ENCODE assay signal across 33 cellular contexts in the genomic region with DNA sequence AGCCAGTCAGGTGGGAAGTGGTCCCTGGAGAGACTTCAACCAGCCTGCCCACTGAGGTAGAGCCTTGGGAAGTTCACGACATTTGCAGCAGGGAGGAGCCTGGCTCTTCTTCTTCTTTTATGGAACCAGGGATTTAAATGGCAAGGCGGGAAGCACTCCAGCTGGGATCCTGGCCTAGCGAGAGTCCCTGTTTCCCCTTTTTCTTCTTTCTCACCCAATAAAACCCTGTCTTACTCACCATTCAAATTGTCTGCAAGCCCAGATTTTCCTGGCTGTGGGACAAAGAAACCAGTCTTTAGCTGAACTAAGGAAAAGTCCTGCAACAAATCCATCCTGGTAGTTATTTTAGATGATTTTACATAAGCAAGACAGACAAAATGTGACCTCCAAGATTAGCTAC.
DNase-seq lines count a peak whose midpoint lies in the region; ATAC-seq and TF ChIP-seq lines count a peak whose summit lies in the region.
"Had no signal": no experiment of that assay in that cellular context is flagged by ENCODE, and none has a peak within 500 bp of the region (broad histone marks: within the 10 kb centered on the region; RNA-seq: fewer than 3 reads in every experiment).

No MANE protein-coding gene starts in this region.

- no peaks in the 10 kb centered on the region for H3K27me3 Mint-ChIP-seq in nephron (ENCODE audit: low read depth)
- H3K27me3 Mint-ChIP-seq: activated CD4-positive, alpha-beta T cell treated with anti-CD3 and anti-CD28 coated beads, Interleukin-2, amount 10 ng/mL, durations not matched to agents 24 days and 14 days; activated naive CD4-positive, alpha-beta T cell treated with anti-CD3 and anti-CD28 coated beads, Interleukin-2, amount 10 ng/mL, durations not matched to agents 7 days and 5 days; central memory CD8-positive, alpha-beta T cell had no signal

- H3K36me3 Mint-ChIP-seq in nephron (ENCODE audit: low read depth), result no peaks in the 10 kb centered on the region
- H3K36me3 Mint-ChIP-seq: activated naive CD4-positive, alpha-beta T cell treated with anti-CD3 and anti-CD28 coated beads, Interleukin-2, amount 10 ng/mL, durations not matched to agents 7 days and 5 days; mesothelial cell of epicardium had no signal

- no peaks in the 10 kb centered on the region for H3K36me3 ChIP-seq in heart left ventricle
- H3K36me3 ChIP-seq in uterus, result no peaks in the 10 kb centered on the region
- H3K36me3 ChIP-seq: BE2C, gastroesophageal sphincter, spleen, tibial nerve had no signal

- H3K27me3 ChIP-seq in heart left ventricle (no peaks in the 10 kb centered on the region), uterus (no peaks in the 10 kb centered on the region)
- H3K27me3 ChIP-seq: BE2C, gastroesophageal sphincter, spleen, tibial nerve had no signal

- ATAC-seq in Right ventricle myocardium superior (ENCODE audit: poor library complexity) (no peak), heart left ventricle (peak in 2 of 4 donors; percentile 10 to 34), GM21737 (IDR thresholded peaks at IDR 0.05; ENCODE audit: unreplicated experiment) (no peak), HG02759 (IDR thresholded peaks at IDR 0.05; ENCODE audit: unreplicated experiment) (no peak)
- ATAC-seq: activated T-cell treated with anti-CD3 and anti-CD28 coated beads, Interleukin-2, amount 50 U/mL, for 72 hours; gastroesophageal sphincter; GM23338; HepG2; left colon; PC-3 had no signal

- 60 to 80% (median 67%) methylated on average over 3 of the region's 3 CpGs for WGBS in heart left ventricle, 4 donors

- H3K4me1 ChIP-seq in heart left ventricle (no peaks in the 10 kb centered on the region), uterus (peaks cover 0 to 6% of the 10 kb centered on the region in 2 donors)
- H3K4me1 ChIP-seq: BE2C, gastroesophageal sphincter, spleen had no signal

- H3K4me1 Mint-ChIP-seq in nephron, result peaks cover 16% of the 10 kb centered on the region
- H3K4me1 Mint-ChIP-seq: activated CD4-positive, alpha-beta T cell treated with anti-CD3 and anti-CD28 coated beads, Interleukin-2, amount 10 ng/mL, durations not matched to agents 24 days and 14 days; activated naive CD4-positive, alpha-beta T cell treated with anti-CD3 and anti-CD28 coated beads, Interleukin-2, amount 10 ng/mL, durations not matched to agents 7 days and 5 days; central memory CD8-positive, alpha-beta T cell; GM23338; mesothelial cell of epicardium; neural crest cell had no signal

- no peaks in the 10 kb centered on the region for H3K9me3 ChIP-seq in heart left ventricle
- no peaks in the 10 kb centered on the region for H3K9me3 ChIP-seq in uterus
- H3K9me3 ChIP-seq: BE2C, gastroesophageal sphincter, tibial nerve had no signal

- H3K4me3 Mint-ChIP-seq in nephron, result no peak overlapping the region
- H3K4me3 Mint-ChIP-seq: activated CD4-positive, alpha-beta T cell treated with anti-CD3 and anti-CD28 coated beads, Interleukin-2, amount 10 ng/mL, durations not matched to agents 24 days and 14 days; activated naive CD4-positive, alpha-beta T cell treated with anti-CD3 and anti-CD28 coated beads, Interleukin-2, amount 10 ng/mL, durations not matched to agents 7 days and 5 days; activated T-cell treated with anti-CD3 and anti-CD28 coated beads, Interleukin-2, amount 50 U/mL, for 72 hours; central memory CD8-positive, alpha-beta T cell; GM23338; mesothelial cell of epicardium; neural crest cell had no signal

- DNase-seq in Right ventricle myocardium superior (peak; percentile 52), cardiac septum (ENCODE audit: low spot score) (no peak), heart left ventricle (peak in 3 of 5 donors; percentile 11 to 32 (median 28)), uterus (no peak), kidney tubule cell (ENCODE audit: low spot score) (no peak)
- DNase-seq: 8988T; activated CD4-positive, alpha-beta T cell treated with anti-CD3 and anti-CD28 coated beads, Interleukin-2, amount 10 ng/mL, durations not matched to agents 24 days and 14 days; activated naive CD4-positive, alpha-beta T cell treated with anti-CD3 and anti-CD28 coated beads, Interleukin-2, amount 10 ng/mL, durations not matched to agents 7 days and 5 days; activated T-cell treated with anti-CD3 and anti-CD28 coated beads, Interleukin-2, amount 50 U/mL, for 72 hours; BE2C; COR-L47; DMS79 treated with DMSO at 0.1 percent for 48 hours; left colon; NCI-H1092 treated with DMSO at 0.1 percent for 48 hours; NCI-H1930; NCI-H345; PC-3; SIG-M5; spleen; stimulated activated CD4-positive, alpha-beta T cell treated with anti-CD3 and anti-CD28 coated beads, Interleukin-4, amount 100 ng/mL, for 1 hour; stimulated activated naive CD4-positive, alpha-beta T cell treated with Interleukin-2 at 50 U/mL for 16 hours; T-helper 1 cell had no signal

- no peak overlapping the region for H3K4me3 ChIP-seq in heart left ventricle
- no peak overlapping the region for H3K4me3 ChIP-seq in uterus
- H3K4me3 ChIP-seq: gastroesophageal sphincter, GM23338, spleen, tibial nerve had no signal

- no peak for TF ChIP-seq POLR2A in heart left ventricle (IDR thresholded peaks at IDR 0.05)
- no peak for TF ChIP-seq POLR2A in uterus (IDR thresholded peaks at IDR 0.05)

- H3K27ac ChIP-seq in heart left ventricle (no peak overlapping the region), uterus (no peak overlapping the region)
- H3K27ac ChIP-seq: gastroesophageal sphincter, HL-60, spleen, tibial nerve had no signal

- intact Hi-C loops in Right ventricle myocardium superior (cut with DNase I) (no loop called here), cardiac septum (cut with DNase I) (no loop called here), heart left ventricle (cut with DNase I) (no loop called here), uterus (cut with DNase I; ENCODE audit: low total_unique reads) (no loop called here)

- H3K9me3 Mint-ChIP-seq in nephron, result no peaks in the 10 kb centered on the region
- H3K9me3 Mint-ChIP-seq: GM23338, mesothelial cell of epicardium had no signal

- H3K27ac Mint-ChIP-seq in nephron, result peak overlapping the region in 2 of 3 experiments; percentile 47 to 56
- H3K27ac Mint-ChIP-seq: activated CD4-positive, alpha-beta T cell treated with anti-CD3 and anti-CD28 coated beads, Interleukin-2, amount 10 ng/mL, durations not matched to agents 24 days and 14 days; activated naive CD4-positive, alpha-beta T cell treated with anti-CD3 and anti-CD28 coated beads, Interleukin-2, amount 10 ng/mL, durations not matched to agents 7 days and 5 days; activated T-cell treated with anti-CD3 and anti-CD28 coated beads, Interleukin-2, amount 50 U/mL, for 72 hours; GM23338; mesothelial cell of epicardium had no signal

- TF ChIP-seq CTCF in heart left ventricle (IDR thresholded peaks at IDR 0.05) (no peak), nephron (IDR thresholded peaks at IDR 0.05; ENCODE audit: unreplicated experiment in 3 of 3) (no peak), uterus (IDR thresholded peaks at IDR 0.05) (no peak)

Comparison
In these comparisons a context has a peak if more than half of its experiments do, and no peak if none do; other contexts are left out.
1. DNase-seq: peak in Right ventricle myocardium superior (single experiment) and heart left ventricle (3 of 5); none in cardiac septum (single experiment), uterus (0 of 2) and kidney tubule cell (single experiment).